8 cellular contexts compared by ENCODE assay signal in the genomic region with DNA sequence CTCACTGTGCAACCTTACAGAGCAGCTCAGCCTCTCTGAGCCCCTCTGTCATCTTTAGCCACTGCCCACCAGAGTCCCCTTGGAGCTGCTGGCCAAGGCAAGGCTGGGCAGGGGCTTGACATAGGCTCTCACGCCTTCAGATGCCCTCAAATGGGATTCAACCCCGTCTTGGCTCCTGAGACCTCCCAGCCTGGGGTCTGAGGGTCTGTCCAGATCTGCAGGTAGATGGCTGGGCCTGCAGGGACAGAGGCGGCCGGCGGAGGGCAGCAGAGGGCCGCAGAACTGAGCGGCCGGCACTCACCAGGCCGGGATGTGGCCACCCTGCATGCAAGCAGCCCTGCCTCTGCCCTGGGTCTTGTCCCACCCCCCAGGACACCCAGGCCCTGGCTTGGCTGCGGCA. TPM values are rescaled to one million over a fixed set of nuclear protein-coding genes. Genes with fewer than 3 reads are reported as not detected.
DNase-seq lines count a peak whose midpoint lies in the region; ATAC-seq, FAIRE-seq and TF ChIP-seq lines count a peak whose summit lies in the region.

No MANE protein-coding gene starts in this region.

- ATAC-seq in natural killer cell (peak; percentile 71 to 93 (median 92)), HG03565 (IDR thresholded peaks at IDR 0.05; ENCODE audit: unreplicated experiment) (no peak)
- ATAC-seq in stimulated activated naive CD8-positive, alpha-beta T cell treated with anti-CD3 and anti-CD28 coated beads, Interleukin-15, amount 100 ng/mL, for 72 hours: peak; percentile 76

- TF ChIP-seq EP300 in esophagus muscularis mucosa (IDR thresholded peaks at IDR 0.05): no peak

- no peak overlapping the region for H3K27ac Mint-ChIP-seq in natural killer cell
- H3K27ac Mint-ChIP-seq in stimulated activated naive CD8-positive, alpha-beta T cell treated with anti-CD3 and anti-CD28 coated beads, Interleukin-15, amount 100 ng/mL, for 72 hours: no peak overlapping the region

- no peaks in the 10 kb centered on the region for H3K9me3 ChIP-seq in esophagus muscularis mucosa

- DNase-seq in AG09319 (ENCODE audit: extremely low read depth, low read depth) (no peak), GM19239 (ENCODE audit: insufficient read length, low spot score) (peak; percentile 74), NOMO-1 treated with DMSO at 0.1 percent for 48 hours (lab: John Stamatoyannopoulos, UW; ENCODE audit: unreplicated experiment) (peak; percentile 49), activated T-cell treated with anti-CD3 and anti-CD28 coated beads for 48 hours (ENCODE audit: low read depth) (peak; percentile 54), esophagus muscularis mucosa (ENCODE audit: extremely low spot score) (no peak), natural killer cell (peak; percentile 55)
- DNase-seq in stimulated activated naive CD8-positive, alpha-beta T cell treated with anti-CD3 and anti-CD28 coated beads, Interleukin-15, amount 100 ng/mL, for 72 hours: peak; percentile 69 to 71

- H3K4me3 ChIP-seq in esophagus muscularis mucosa: no peak overlapping the region

- H3K4me1 Mint-ChIP-seq in natural killer cell: no peaks in the 10 kb centered on the region
- H3K4me1 Mint-ChIP-seq in stimulated activated naive CD8-positive, alpha-beta T cell treated with anti-CD3 and anti-CD28 coated beads, Interleukin-15, amount 100 ng/mL, for 72 hours: peaks cover 10% of the 10 kb centered on the region

- intact Hi-C loops in esophagus muscularis mucosa (cut with DNase I) (no loop called here), natural killer cell (cut with micrococcal nuclease) (loop anchor here (1.0 kb wide), 1 partner anchor 676 kb away; no protein-coding TSS in a partner anchor)

- no peak for TF ChIP-seq POLR2A in esophagus muscularis mucosa (IDR thresholded peaks at IDR 0.05; ENCODE audit: low read depth)

- no peaks in the 10 kb centered on the region for H3K4me1 ChIP-seq in esophagus muscularis mucosa

- WGBS in esophagus muscularis mucosa: 0% methylated on average over 3 of the region's 10 CpGs

- peaks cover 5% of the 10 kb centered on the region in 2 donors for H3K27me3 Mint-ChIP-seq in natural killer cell (ENCODE audit: low read depth in 2 of 2)
- peaks cover 45% of the 10 kb centered on the region for H3K27me3 Mint-ChIP-seq in stimulated activated naive CD8-positive, alpha-beta T cell treated with anti-CD3 and anti-CD28 coated beads, Interleukin-15, amount 100 ng/mL, for 72 hours

- no peak overlapping the region for H3K4me3 Mint-ChIP-seq in natural killer cell
- H3K4me3 Mint-ChIP-seq in stimulated activated naive CD8-positive, alpha-beta T cell treated with anti-CD3 and anti-CD28 coated beads, Interleukin-15, amount 100 ng/mL, for 72 hours: no peak overlapping the region

- FAIRE-seq in GM19239 (lab: Jason Lieb, UNC): peak; percentile 86

- no peaks in the 10 kb centered on the region for H3K9me3 Mint-ChIP-seq in natural killer cell
- no peaks in the 10 kb centered on the region for H3K9me3 Mint-ChIP-seq in stimulated activated naive CD8-positive, alpha-beta T cell treated with anti-CD3 and anti-CD28 coated beads, Interleukin-15, amount 100 ng/mL, for 72 hours

- peak; percentile 60 for TF ChIP-seq CTCF in AG09319 (IDR thresholded peaks at IDR 0.05; ENCODE audit: low read depth, low read length)
- peak; percentile 75 to 89 (median 77) for TF ChIP-seq CTCF in esophagus muscularis mucosa (IDR thresholded peaks at IDR 0.05)
- TF ChIP-seq CTCF in natural killer cell (IDR thresholded peaks at IDR 0.05): peak; percentile 36

- peaks cover 0 to 60% (median 0%) of the 10 kb centered on the region in 4 donors for H3K27me3 ChIP-seq in esophagus muscularis mucosa

- no peaks in the 10 kb centered on the region for H3K36me3 Mint-ChIP-seq in natural killer cell

- H3K36me3 ChIP-seq in esophagus muscularis mucosa: no peaks in the 10 kb centered on the region

- no peak overlapping the region for H3K27ac ChIP-seq in esophagus muscularis mucosa (replicated peaks in 1 of 4)

RNA-seq across cellular contexts. Expression of gene PRODH, which starts 18.2 kb away (rescaled TPM):
- 1 to 10 TPM; 1.4 to 7.2 (median 3.9) TPM for total RNA-seq in esophagus muscularis mucosa
- total RNA-seq in natural killer cell: not detected

RNA-seq across cellular contexts. Expression of gene DGCR6, which starts 48.2 kb away (rescaled TPM):
- total RNA-seq in esophagus muscularis mucosa (1 to 10 TPM; 1.2 to 5.5 (median 2.2) TPM), natural killer cell (1 to 10 TPM; 5.8 to 8.2 (median 8.1) TPM)

Comparison
In these comparisons a context has a peak if more than half of its experiments do, and no peak if none do; other contexts are left out.
1. DNase-seq: peak in GM19239 (single experiment), NOMO-1 treated with DMSO at 0.1 percent for 48 hours (single experiment), activated T-cell treated with anti-CD3 and anti-CD28 coated beads for 48 hours (single experiment), natural killer cell (single experiment) and stimulated activated naive CD8-positive, alpha-beta T cell treated with anti-CD3 and anti-CD28 coated beads, Interleukin-15, amount 100 ng/mL, for 72 hours (2 of 2); none in AG09319 (single experiment) and esophagus muscularis mucosa (single experiment).
2. Peak in every context shown above with its lines, with median percentiles within 50 percentile points of each other: CTCF ChIP-seq.